ENCODE assay signal across 12 cellular contexts in the genomic region with DNA sequence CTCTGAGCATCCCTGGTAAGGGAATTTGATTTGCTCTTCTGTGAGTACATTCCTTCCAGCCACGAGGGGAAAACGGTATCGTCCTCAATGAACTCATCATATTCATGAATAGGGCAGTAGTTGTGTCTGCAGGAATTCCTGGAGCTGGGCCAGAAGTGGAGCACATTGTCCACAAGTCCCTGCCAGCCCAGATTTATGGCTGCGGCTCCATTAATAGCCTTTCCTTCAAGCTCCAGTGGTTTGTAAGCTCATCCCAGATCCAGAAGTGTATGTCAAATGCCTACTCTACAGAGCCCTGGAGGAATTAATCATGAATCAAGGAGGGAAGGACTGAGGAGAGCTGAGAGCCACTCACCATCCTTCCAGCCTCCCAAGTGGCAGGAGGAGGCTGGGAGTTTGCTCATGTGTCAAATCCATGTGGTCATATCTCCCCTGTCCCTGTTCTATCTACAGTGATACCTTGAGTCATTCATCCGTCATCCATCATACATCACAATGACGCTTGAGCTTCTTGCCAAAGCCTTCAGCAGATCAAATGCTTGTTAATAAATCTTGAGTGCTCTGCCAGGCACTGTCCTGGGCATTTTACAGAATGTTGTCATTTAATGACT.
DNase-seq lines count a peak whose midpoint lies in the region; ATAC-seq and TF ChIP-seq lines count a peak whose summit lies in the region.
"Had no signal": no experiment of that assay in that cellular context is flagged by ENCODE, and none has a peak within 500 bp of the region (broad histone marks: within the 10 kb centered on the region; RNA-seq: fewer than 3 reads in every experiment).

No MANE protein-coding gene starts in this region.

- no peak overlapping the region for H3K27ac ChIP-seq in psoas muscle
- H3K27ac ChIP-seq: uterus had no signal

- 18 to 24% (median 22%) methylated on average over 6 of the region's 6 CpGs for WGBS in psoas muscle, 3 donors

- CTCF ChIA-PET in HEK293T (lab: Yijun Ruan, JAX) = no interaction called here
- CTCF ChIA-PET in activated CD4-positive, alpha-beta T cell treated with anti-CD3 and anti-CD28 coated beads, Interleukin-2, amount 10 ng/mL, durations not matched to agents 7 days and 5 days (lab: Charles Lee) = interaction anchor here (1.5 kb wide), 1 partner anchor 338 kb away, joined by 3 read pairs; no protein-coding TSS in a partner anchor

- peak; percentile 77 to 90 (median 84) for ATAC-seq in psoas muscle
- ATAC-seq in HG02981 (IDR thresholded peaks at IDR 0.05; ENCODE audit: unreplicated experiment) = no peak

- intact Hi-C loops in psoas muscle (cut with DNase I) = loop anchor here (5.0 to 10.0 kb wide), 2 partner anchors 137 to 291 kb away; partner anchors contain the start of gene ALKBH2 (in 1 of the 2)

- no peak overlapping the region for H3K4me3 ChIP-seq in psoas muscle
- H3K4me3 ChIP-seq: uterus had no signal

- H3K27me3 Mint-ChIP-seq in activated CD4-positive, alpha-beta T cell treated with anti-CD3 and anti-CD28 coated beads, Interleukin-2, amount 10 ng/mL, durations not matched to agents 7 days and 5 days = peaks cover 2% of the 10 kb centered on the region

- H3K36me3 Mint-ChIP-seq in activated CD4-positive, alpha-beta T cell treated with anti-CD3 and anti-CD28 coated beads, Interleukin-2, amount 10 ng/mL, durations not matched to agents 7 days and 5 days (ENCODE audit: low read depth) = no peaks in the 10 kb centered on the region
- H3K36me3 Mint-ChIP-seq: naive B cell had no signal

- peaks cover 7% of the 10 kb centered on the region for H3K4me1 ChIP-seq in psoas muscle
- H3K4me1 ChIP-seq: uterus had no signal

- peaks cover 2% of the 10 kb centered on the region for H3K4me1 Mint-ChIP-seq in activated CD4-positive, alpha-beta T cell treated with anti-CD3 and anti-CD28 coated beads, Interleukin-2, amount 10 ng/mL, durations not matched to agents 7 days and 5 days

- no peak overlapping the region for H3K27ac Mint-ChIP-seq in activated CD4-positive, alpha-beta T cell treated with anti-CD3 and anti-CD28 coated beads, Interleukin-2, amount 10 ng/mL, durations not matched to agents 7 days and 5 days
- H3K27ac Mint-ChIP-seq: activated naive CD4-positive, alpha-beta T cell treated with anti-CD3 and anti-CD28 coated beads for 36 hours; naive B cell had no signal

- H3K9me3 ChIP-seq in psoas muscle = no peaks in the 10 kb centered on the region
- H3K9me3 ChIP-seq: uterus had no signal

- H3K36me3 ChIP-seq in psoas muscle (ENCODE audit: insufficient read depth in 1 of 2, low read depth in 1 of 2) = no peaks in the 10 kb centered on the region
- H3K36me3 ChIP-seq: uterus had no signal

- POLR2A ChIA-PET in HEK293T (lab: Yijun Ruan, JAX) = interaction anchor here (1.1 kb wide), 1 partner anchor 140 kb away, joined by 5 read pairs; no protein-coding TSS in a partner anchor
- POLR2A ChIA-PET in activated CD4-positive, alpha-beta T cell treated with anti-CD3 and anti-CD28 coated beads, Interleukin-2, amount 10 ng/mL, durations not matched to agents 7 days and 5 days (lab: Charles Lee) = no interaction called here

- DNase-seq in HEK293T (ENCODE audit: extremely low spot score) = peak; percentile 39
- peak; percentile 90 for DNase-seq in NCI-H510A treated with DMSO at 0.1 percent for 48 hours (lab: John Stamatoyannopoulos, UW)
- DNase-seq in cerebellar cortex (ENCODE audit: low spot score) = peak; percentile 77
- peak; percentile 27 to 53 for DNase-seq in psoas muscle
- DNase-seq in midbrain (lab: John Stamatoyannopoulos, UW) = no peak
- DNase-seq in AG08395 (ENCODE audit: low spot score) = no peak
- no peak for DNase-seq in activated CD4-positive, alpha-beta T cell treated with anti-CD3 and anti-CD28 coated beads, Interleukin-2, amount 10 ng/mL, durations not matched to agents 7 days and 5 days
- DNase-seq: activated naive CD4-positive, alpha-beta T cell treated with anti-CD3 and anti-CD28 coated beads for 36 hours; MV-4-11; naive B cell; uterus had no signal

- H3K9me3 Mint-ChIP-seq in activated CD4-positive, alpha-beta T cell treated with anti-CD3 and anti-CD28 coated beads, Interleukin-2, amount 10 ng/mL, durations not matched to agents 7 days and 5 days = no peaks in the 10 kb centered on the region
- H3K9me3 Mint-ChIP-seq: activated naive CD4-positive, alpha-beta T cell treated with anti-CD3 and anti-CD28 coated beads for 36 hours; naive B cell had no signal

- no peak for TF ChIP-seq CTCF in psoas muscle (IDR thresholded peaks at IDR 0.05)

- H3K27me3 ChIP-seq in psoas muscle (ENCODE audit: insufficient read depth in 3 of 3, low read length in 2 of 3) = no peaks in the 10 kb centered on the region
- H3K27me3 ChIP-seq: uterus had no signal

- no peak overlapping the region for H3K4me3 Mint-ChIP-seq in activated CD4-positive, alpha-beta T cell treated with anti-CD3 and anti-CD28 coated beads, Interleukin-2, amount 10 ng/mL, durations not matched to agents 7 days and 5 days
- H3K4me3 Mint-ChIP-seq: activated naive CD4-positive, alpha-beta T cell treated with anti-CD3 and anti-CD28 coated beads for 36 hours; naive B cell had no signal

TF ChIP-seq in HEK293T, 16 proteins besides CTCF, POLR2A, EP300 and RAD21:
- TF ChIP-seq NFRKB (IDR thresholded peaks at IDR 0.05) = no peak
- TF ChIP-seq L3MBTL2 (conservative IDR thresholded peaks at IDR 0.05) = no peak
- TF ChIP-seq FOXK2 (IDR thresholded peaks at IDR 0.05) = no peak
- peak; percentile 80 for TF ChIP-seq PKNOX1 (IDR thresholded peaks at IDR 0.05)
- no peak for TF ChIP-seq ZNF384 (IDR thresholded peaks at IDR 0.05)
TF ChIP-seq in HEK293T: peak in this region for 1.

Comparison
In these comparisons a context has a peak if more than half of its experiments do, and no peak if none do; other contexts are left out.
1. DNase-seq: peak in HEK293T (single experiment), NCI-H510A treated with DMSO at 0.1 percent for 48 hours (single experiment), cerebellar cortex (single experiment) and psoas muscle (2 of 2); none in midbrain (single experiment), AG08395 (single experiment) and activated CD4-positive, alpha-beta T cell treated with anti-CD3 and anti-CD28 coated beads, Interleukin-2, amount 10 ng/mL, durations not matched to agents 7 days and 5 days (single experiment).